In genomic region chr3:48635222-48636021, GRCh38 we compare ENCODE assay signal across 1 cellular context.
TF ChIP-seq lines count a peak whose summit lies in the region.

SLC26A6 (minus strand) TSS chr3:48635461; CDS start chr3:48635393, 68 bp downstream.

TF ChIP-seq in HepG2, 621 proteins besides CTCF, POLR2A, EP300 and RAD21 (continued from another document and continues in another):
- TF ChIP-seq HOXA9 (CRISPR knock-in tag; IDR thresholded peaks at IDR 0.05; ENCODE audit: borderline replicate concordance) (0 out of 2 replicates have a peak, but pooled peaks have one; percentile 22), HNRNPK (IDR thresholded peaks at IDR 0.05; ENCODE audit: low read depth, low read length, poor library complexity, severe bottlenecking) (peak; percentile 86), ZSCAN22 (CRISPR knock-in tag; IDR thresholded peaks at IDR 0.05) (no peak), ZSCAN25 (CRISPR knock-in tag; IDR thresholded peaks at IDR 0.05) (peak; percentile 56; the same call in 1 of the 2 replicates), ZNF432 (CRISPR knock-in tag; IDR thresholded peaks at IDR 0.05; ENCODE audit: borderline replicate concordance) (no peak), AFF4 (CRISPR knock-in tag; IDR thresholded peaks at IDR 0.05) (0 out of 2 replicates have a peak, but pooled peaks have one; percentile 46), PREB (CRISPR knock-in tag; IDR thresholded peaks at IDR 0.05) (no peak), SRSF1 (optimal IDR thresholded peaks at IDR 0.05; ENCODE audit: low read depth, low read length) (peak; percentile 62), YY1 (IDR thresholded peaks at IDR 0.05; ENCODE audit: insufficient read depth, insufficient replicate concordance, low read depth, low read length) (peak; percentile 33), ZBTB3 (CRISPR knock-in tag; IDR thresholded peaks at IDR 0.05; ENCODE audit: borderline replicate concordance, low read depth) (no peak), SALL1 (CRISPR knock-in tag; IDR thresholded peaks at IDR 0.05) (peak; percentile 58), ZHX2 (IDR thresholded peaks at IDR 0.05; ENCODE audit: low read depth) (no peak), ZHX2 (CRISPR knock-in tag; IDR thresholded peaks at IDR 0.05; ENCODE audit: borderline replicate concordance) (0 out of 2 replicates have a peak, but pooled peaks have one; percentile 80), ZNF121 (CRISPR knock-in tag; IDR thresholded peaks at IDR 0.05) (no peak), CHCHD3 (CRISPR knock-in tag; IDR thresholded peaks at IDR 0.05) (0 out of 2 replicates have a peak, but pooled peaks have one; percentile 16), TAF15 (IDR thresholded peaks at IDR 0.05; ENCODE audit: low read depth, low read length, poor library complexity, severe bottlenecking) (peak; percentile 50), MYPOP (CRISPR knock-in tag; IDR thresholded peaks at IDR 0.05) (no peak; the same call in 1 of the 2 replicates), BHLHE40 (IDR thresholded peaks at IDR 0.05; ENCODE audit: low read length) (no peak), MXI1 (IDR thresholded peaks at IDR 0.05; ENCODE audit: borderline replicate concordance, low read depth, low read length) (peak; percentile 69; the same call in 1 of the 3 replicates), FOXP4 (CRISPR knock-in tag; IDR thresholded peaks at IDR 0.05) (peak; percentile 11; the same call in 1 of the 2 replicates), ZNF850 (CRISPR knock-in tag; conservative IDR thresholded peaks at IDR 0.05) (peak; percentile 87; the same call in 1 of the 2 replicates), MXD3 (CRISPR knock-in tag; IDR thresholded peaks at IDR 0.05) (peak; percentile 43), THYN1 (CRISPR knock-in tag; IDR thresholded peaks at IDR 0.05; ENCODE audit: borderline replicate concordance, low read depth) (no peak), NFE2 (CRISPR knock-in tag; IDR thresholded peaks at IDR 0.05) (no peak), ARHGAP35 (CRISPR knock-in tag; IDR thresholded peaks at IDR 0.05; ENCODE audit: borderline replicate concordance) (0 out of 2 replicates have a peak, but pooled peaks have one; percentile 57), ISX (CRISPR knock-in tag; conservative IDR thresholded peaks at IDR 0.05) (no peak; the same call in 1 of the 2 replicates), ZNF138 (CRISPR knock-in tag; IDR thresholded peaks at IDR 0.05; ENCODE audit: low read depth) (no peak), ZSCAN21 (CRISPR knock-in tag; IDR thresholded peaks at IDR 0.05; ENCODE audit: borderline replicate concordance) (peak; percentile 97), ZSCAN31 (CRISPR knock-in tag; IDR thresholded peaks at IDR 0.05; ENCODE audit: low read depth) (no peak), LBX2 (CRISPR knock-in tag; IDR thresholded peaks at IDR 0.05; ENCODE audit: borderline replicate concordance) (no peak), SATB2 (CRISPR knock-in tag; IDR thresholded peaks at IDR 0.05) (peak; percentile 76; the same call in 1 of the 2 replicates), ZBTB38 (CRISPR knock-in tag; IDR thresholded peaks at IDR 0.05) (0 out of 2 replicates have a peak, but pooled peaks have one; percentile 58), REL (CRISPR knock-in tag; conservative IDR thresholded peaks at IDR 0.05) (peak; percentile 73; the same call in 1 of the 2 replicates), DRAP1 (CRISPR knock-in tag; IDR thresholded peaks at IDR 0.05) (peak; percentile 93), ZNF33B (CRISPR knock-in tag; IDR thresholded peaks at IDR 0.05) (peak; percentile 50; the same call in 1 of the 2 replicates), SP2 (CRISPR knock-in tag; IDR thresholded peaks at IDR 0.05) (peak; percentile 78), CEBPB (IDR thresholded peaks at IDR 0.05; ENCODE audit: borderline replicate concordance, low read depth, low read length) (no peak), SMAD1 (CRISPR knock-in tag; IDR thresholded peaks at IDR 0.05; ENCODE audit: borderline replicate concordance, low read depth) (peak; percentile 91; the same call in 1 of the 2 replicates), ZNF784 (CRISPR knock-in tag; IDR thresholded peaks at IDR 0.05; ENCODE audit: borderline replicate concordance) (peak; percentile 73; the same call in 1 of the 2 replicates), U2AF1 (optimal IDR thresholded peaks at IDR 0.05; ENCODE audit: low read depth, low read length) (no peak), ZBTB10 (CRISPR knock-in tag; IDR thresholded peaks at IDR 0.05; ENCODE audit: borderline replicate concordance) (0 out of 2 replicates have a peak, but pooled peaks have one; percentile 41), ZNF724P (CRISPR knock-in tag; IDR thresholded peaks at IDR 0.05; ENCODE audit: borderline replicate concordance) (0 out of 2 replicates have a peak, but pooled peaks have one; percentile 84), ZNF510 (CRISPR knock-in tag; IDR thresholded peaks at IDR 0.05; ENCODE audit: low read depth) (no peak)
